In the genomic region with DNA sequence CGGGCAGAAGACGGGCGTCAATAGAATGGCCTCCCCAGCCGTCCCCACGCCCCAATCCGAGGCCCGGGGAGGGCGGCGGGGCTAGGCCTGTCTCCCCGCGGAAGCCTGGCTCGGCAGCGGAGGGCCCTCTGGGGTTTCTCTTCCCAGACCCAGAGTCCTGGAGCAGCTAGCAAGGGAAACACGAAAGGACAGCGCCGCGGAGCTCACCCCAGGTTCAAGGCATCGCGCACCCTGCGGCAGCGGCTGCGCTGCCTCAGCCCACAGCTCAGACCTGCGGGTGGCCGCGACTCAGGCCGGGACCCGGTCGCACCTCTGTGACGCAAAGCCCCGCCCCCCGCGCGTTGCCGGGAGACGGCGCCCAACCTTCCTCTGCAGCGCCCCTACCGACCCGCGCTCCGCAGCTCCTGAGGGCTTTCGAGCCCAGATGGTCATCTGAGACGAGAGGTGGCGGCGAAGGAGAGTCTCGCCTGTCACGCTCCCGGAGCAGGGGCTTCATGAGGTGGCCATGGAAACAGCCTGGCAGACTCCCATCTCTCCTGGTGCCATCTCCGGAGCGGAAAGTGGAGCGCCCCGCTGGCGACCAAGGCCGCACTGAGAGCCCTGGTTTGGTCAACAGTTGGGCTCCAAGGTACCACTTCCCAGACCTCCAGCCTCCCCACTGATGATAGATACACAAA, we compare ENCODE assay signal across 8 cellular contexts. TPM values are rescaled to one million over a fixed set of nuclear protein-coding genes. Genes with fewer than 3 reads are reported as not detected.
DNase-seq lines count a peak whose midpoint lies in the region; ATAC-seq and TF ChIP-seq lines count a peak whose summit lies in the region.

Gene RNF141 (minus strand): TSS at position 273 of the 677 bp plus-strand sequence. CDS start 7,029 bp downstream, outside the sequence.

- peak in 1 of 2 donors; percentile 88 for TF ChIP-seq POLR2A in heart left ventricle (IDR thresholded peaks at IDR 0.05)

- DNase-seq in NCI-H1105 treated with DMSO at 0.1 percent for 48 hours (lab: John Stamatoyannopoulos, UW) (peak; percentile 94), SW480 (ENCODE audit: low spot score) (peak; percentile 91), heart left ventricle (peak; percentile 95 to 98 (median 96)), posterior vena cava (ENCODE audit: low spot score) (peak; percentile 99), upper lobe of right lung (peak; percentile 98)

- TF ChIP-seq CTCF in GM12873 (IDR thresholded peaks at IDR 0.05; ENCODE audit: insufficient read depth, low read depth, low read length, missing control alignments) (peak; percentile 85), heart left ventricle (IDR thresholded peaks at IDR 0.05) (peak; percentile 70 to 94 (median 86)), upper lobe of right lung (IDR thresholded peaks at IDR 0.05) (peak; percentile 86)

- intact Hi-C loops in heart left ventricle (cut with DNase I) = loop anchor here in 4 of 10 donors (10.0 kb wide), 3 partner anchors 114 to 194 kb away; no protein-coding TSS in a partner anchor
- intact Hi-C loops in posterior vena cava (cut with DNase I) = loop anchor here in 1 of 2 donors (10.0 kb wide), 1 partner anchor 136 kb away; no protein-coding TSS in a partner anchor
- intact Hi-C loops in upper lobe of right lung (cut with DNase I) = no loop called here

- WGBS in adipose tissue, 3 donors = 1% methylated on average over 49 to 54 of the region's 54 CpGs
- WGBS in heart left ventricle, 4 donors = 1 to 4% (median 1%) methylated on average over 16 to 54 of the region's 54 CpGs

- H3K27ac ChIP-seq in adipose tissue (ENCODE audit: low read depth, low read length) = no peak within 1 kb of the TSS
- H3K27ac ChIP-seq in heart left ventricle = peak within 1 kb of the TSS; percentile 35 to 94 (median 87)
- H3K27ac ChIP-seq in upper lobe of right lung = peak within 1 kb of the TSS; percentile 89

- peaks cover 0 to 28% (median 7%) of the 10 kb centered on the region in 12 donors for H3K4me1 ChIP-seq in heart left ventricle
- H3K4me1 ChIP-seq in upper lobe of right lung = peaks cover 17% of the 10 kb centered on the region

- H3K9me3 ChIP-seq in heart left ventricle (no peaks in the 10 kb centered on the region), upper lobe of right lung (no peaks in the 10 kb centered on the region)

- ATAC-seq in HG02678 (IDR thresholded peaks at IDR 0.05; ENCODE audit: unreplicated experiment) = peak; percentile 98
- peak; percentile 98 to 100 (median 100) for ATAC-seq in heart left ventricle
- ATAC-seq in upper lobe of right lung = peak; percentile 100

- peak within 1 kb of the TSS; percentile 69 to 94 (median 80) for H3K4me3 ChIP-seq in heart left ventricle
- peak within 1 kb of the TSS; percentile 88 for H3K4me3 ChIP-seq in upper lobe of right lung

- no peaks in the 10 kb centered on the region for H3K36me3 ChIP-seq in heart left ventricle
- no peaks in the 10 kb centered on the region for H3K36me3 ChIP-seq in upper lobe of right lung

- H3K27me3 ChIP-seq in heart left ventricle = no peaks in the 10 kb centered on the region
- H3K27me3 ChIP-seq in upper lobe of right lung = no peaks in the 10 kb centered on the region

RNA-seq across cellular contexts. Expression of gene RNF141, which starts in this region (rescaled TPM):
- polyA plus RNA-seq in adipose tissue = 10 to 100 TPM in 2 of 3 donors, 1 to 10 TPM in 1; 6.9 to 19.7 (median 13.9) TPM
- total RNA-seq in heart left ventricle = 10 to 100 TPM; 18.8 to 42.8 (median 36.5) TPM
- polyA plus RNA-seq in heart left ventricle = 10 to 100 TPM in 1 of 2 donors, 1 to 10 TPM in 1; 7.8 to 11.6 TPM
- 10 to 100 TPM; 24.7 to 25.3 TPM for total RNA-seq in posterior vena cava
- 50.0 TPM for total RNA-seq in upper lobe of right lung
